ENCODE assay signal across 19 cellular contexts in genomic region chr3:126742057-126742456, GRCh38. TPM values are rescaled to one million over a fixed set of nuclear protein-coding genes. Genes with fewer than 3 reads are reported as not detected.
DNase-seq lines count a peak whose midpoint lies in the region; TF ChIP-seq lines count a peak whose summit lies in the region.
"Had no signal": no experiment of that assay in that cellular context is flagged by ENCODE, and none has a peak within 500 bp of the region (broad histone marks: within the 10 kb centered on the region; RNA-seq: fewer than 3 reads in every experiment).

No MANE protein-coding gene starts in this region.

- no peak overlapping the region for H3K4me3 ChIP-seq in coronary artery
- H3K4me3 ChIP-seq: BLaER1, GM12878, HAP-1 had no signal

- CTCF ChIA-PET in activated naive CD4-positive, alpha-beta T cell treated with anti-CD3 and anti-CD28 coated beads, Interleukin-2, amount 10 ng/mL, durations not matched to agents 7 days and 5 days (lab: Charles Lee), result no interaction called here

- H3K36me3 Mint-ChIP-seq in activated naive CD4-positive, alpha-beta T cell treated with anti-CD3 and anti-CD28 coated beads, Interleukin-2, amount 10 ng/mL, durations not matched to agents 7 days and 5 days, result peaks cover 6% of the 10 kb centered on the region
- H3K36me3 Mint-ChIP-seq in activated naive CD8-positive, alpha-beta T cell treated with anti-CD3 and anti-CD28 coated beads for 36 hours, result peaks cover 39% of the 10 kb centered on the region

- no peaks in the 10 kb centered on the region for H3K27me3 Mint-ChIP-seq in activated naive CD4-positive, alpha-beta T cell treated with anti-CD3 and anti-CD28 coated beads, Interleukin-2, amount 10 ng/mL, durations not matched to agents 7 days and 5 days
- H3K27me3 Mint-ChIP-seq in activated naive CD8-positive, alpha-beta T cell treated with anti-CD3 and anti-CD28 coated beads for 36 hours, result no peaks in the 10 kb centered on the region
- H3K27me3 Mint-ChIP-seq: B cell; CD4-positive, CD25-positive, alpha-beta regulatory T cell had no signal

- H3K27ac Mint-ChIP-seq in activated naive CD4-positive, alpha-beta T cell treated with anti-CD3 and anti-CD28 coated beads, Interleukin-2, amount 10 ng/mL, durations not matched to agents 7 days and 5 days, result no peak overlapping the region
- no peak overlapping the region for H3K27ac Mint-ChIP-seq in activated naive CD8-positive, alpha-beta T cell treated with anti-CD3 and anti-CD28 coated beads for 36 hours
- H3K27ac Mint-ChIP-seq: B cell; CD4-positive, CD25-positive, alpha-beta regulatory T cell; CD8-positive, alpha-beta T cell; HFFc6 had no signal

- H3K4me3 Mint-ChIP-seq in activated naive CD4-positive, alpha-beta T cell treated with anti-CD3 and anti-CD28 coated beads, Interleukin-2, amount 10 ng/mL, durations not matched to agents 7 days and 5 days, result no peak overlapping the region
- H3K4me3 Mint-ChIP-seq in activated naive CD8-positive, alpha-beta T cell treated with anti-CD3 and anti-CD28 coated beads for 36 hours, result no peak overlapping the region
- H3K4me3 Mint-ChIP-seq: B cell; CD4-positive, CD25-positive, alpha-beta regulatory T cell; CD8-positive, alpha-beta T cell; HFFc6 had no signal

- peak; percentile 10 for DNase-seq in activated naive CD4-positive, alpha-beta T cell treated with anti-CD3 and anti-CD28 coated beads, Interleukin-2, amount 10 ng/mL, durations not matched to agents 7 days and 5 days
- no peak for DNase-seq in activated naive CD4-positive, alpha-beta T cell (lab: John Stamatoyannopoulos, UW)
- DNase-seq in coronary artery (ENCODE audit: low spot score), result peak; percentile 50
- peak; percentile 8 for DNase-seq in mesenteric fat pad (ENCODE audit: low spot score)
- no peak for DNase-seq in activated naive CD8-positive, alpha-beta T cell treated with anti-CD3 and anti-CD28 coated beads for 36 hours
- no peak for DNase-seq in inferior parietal cortex (ENCODE audit: extremely low spot score)
- DNase-seq: Caco-2; CD4-positive, CD25-positive, alpha-beta regulatory T cell; CD8-positive, alpha-beta T cell; DMS153; DND-41; GOT3; HFFc6 had no signal

- TF ChIP-seq CTCF in coronary artery (IDR thresholded peaks at IDR 0.05), result no peak

- H3K9me3 Mint-ChIP-seq in activated naive CD4-positive, alpha-beta T cell treated with anti-CD3 and anti-CD28 coated beads, Interleukin-2, amount 10 ng/mL, durations not matched to agents 7 days and 5 days, result peaks cover 3% of the 10 kb centered on the region
- peaks cover 15% of the 10 kb centered on the region for H3K9me3 Mint-ChIP-seq in activated naive CD8-positive, alpha-beta T cell treated with anti-CD3 and anti-CD28 coated beads for 36 hours

- no peaks in the 10 kb centered on the region for H3K4me1 Mint-ChIP-seq in activated naive CD4-positive, alpha-beta T cell treated with anti-CD3 and anti-CD28 coated beads, Interleukin-2, amount 10 ng/mL, durations not matched to agents 7 days and 5 days
- no peaks in the 10 kb centered on the region for H3K4me1 Mint-ChIP-seq in activated naive CD8-positive, alpha-beta T cell treated with anti-CD3 and anti-CD28 coated beads for 36 hours
- H3K4me1 Mint-ChIP-seq: B cell had no signal

- no peak overlapping the region for H3K27ac ChIP-seq in coronary artery
- H3K27ac ChIP-seq: 22Rv1, BLaER1, C4-2B had no signal

RNA-seq across cellular contexts. Expression of gene CHCHD6, which starts 38.0 kb away (rescaled TPM):
- 10.9 TPM for total RNA-seq in mesenteric fat pad
- 10 to 100 TPM; 15.0 to 16.2 TPM for total RNA-seq in activated naive CD8-positive, alpha-beta T cell treated with anti-CD3 and anti-CD28 coated beads for 36 hours

Comparison
In these comparisons a context has a peak if more than half of its experiments do, and no peak if none do; other contexts are left out.
1. DNase-seq: peak in activated naive CD4-positive, alpha-beta T cell treated with anti-CD3 and anti-CD28 coated beads, Interleukin-2, amount 10 ng/mL, durations not matched to agents 7 days and 5 days (single experiment), coronary artery (single experiment) and mesenteric fat pad (single experiment); none in activated naive CD4-positive, alpha-beta T cell (0 of 4), activated naive CD8-positive, alpha-beta T cell treated with anti-CD3 and anti-CD28 coated beads for 36 hours (single experiment) and inferior parietal cortex (single experiment).